26 cellular contexts compared by ENCODE assay signal in the genomic region with DNA sequence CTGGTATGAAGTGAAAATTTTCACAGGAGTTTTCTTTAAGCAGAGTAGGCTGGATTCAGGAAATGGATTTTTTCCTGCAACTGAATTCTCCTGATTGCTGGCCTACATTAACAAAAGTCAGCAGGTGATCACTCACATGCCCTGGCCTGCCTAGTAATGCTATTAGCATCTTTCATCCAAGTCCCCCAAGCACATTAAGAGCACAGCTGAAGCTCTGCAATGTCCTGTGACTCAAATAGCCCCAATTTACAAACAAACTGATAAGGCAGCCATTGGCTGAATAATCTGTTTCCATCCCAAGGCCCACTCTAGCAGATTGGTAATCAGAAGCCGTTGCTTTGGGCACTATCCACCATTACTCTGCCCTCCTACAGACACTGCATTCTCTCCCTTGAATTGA.
A peak's percentile ranks its signal among the peaks of the same experiment; 100 is the strongest.
DNase-seq lines count a peak whose midpoint lies in the region; ATAC-seq, FAIRE-seq and TF ChIP-seq lines count a peak whose summit lies in the region.
"Had no signal": no experiment of that assay in that cellular context is flagged by ENCODE, and none has a peak within 500 bp of the region (broad histone marks: within the 10 kb centered on the region; RNA-seq: fewer than 3 reads in every experiment).

No MANE protein-coding gene starts in this region.

- no peaks in the 10 kb centered on the region for H3K79me2 ChIP-seq in endothelial cell of umbilical vein (ENCODE audit: control insufficient read depth, insufficient read depth, low read length)

- no peak overlapping the region for H3K4me2 ChIP-seq in endothelial cell of umbilical vein (ENCODE audit: insufficient read depth, low read length)
- H3K4me2 ChIP-seq: BLaER1 had no signal

- TF ChIP-seq POLR2A in endothelial cell of umbilical vein (IDR thresholded peaks at IDR 0.05; ENCODE audit: low read depth, low read length), result no peak
- no peak for TF ChIP-seq POLR2A in spleen (IDR thresholded peaks at IDR 0.05)

- WGBS in spleen, 5 donors, result 48 to 67% (median 53%) methylated on average over 1 of the region's 1 CpG

- H3K27me3 ChIP-seq in endothelial cell of umbilical vein (ENCODE audit: control insufficient read depth in 2 of 2, insufficient read depth in 2 of 2, low read length in 2 of 2), result no peaks in the 10 kb centered on the region
- no peaks in the 10 kb centered on the region for H3K27me3 ChIP-seq in spleen (replicated peaks in 1 of 7)
- H3K27me3 ChIP-seq: BLaER1, body of pancreas, tibial nerve had no signal

- H3K9ac ChIP-seq in endothelial cell of umbilical vein (replicated peaks; ENCODE audit: extremely low read depth, insufficient read depth, low read length), result no peak overlapping the region
- H3K9ac ChIP-seq: BLaER1 had no signal

- H2AFZ ChIP-seq in endothelial cell of umbilical vein (ENCODE audit: low read depth, low read length), result no peak overlapping the region

- peak; percentile 6 for DNase-seq in DMS153 treated with DMSO at 0.1 percent for 48 hours (lab: John Stamatoyannopoulos, UW; ENCODE audit: unreplicated experiment)
- DNase-seq in NCI-H1105 (lab: John Stamatoyannopoulos, UW), result peak; percentile 77
- DNase-seq in NCI-H69 (lab: John Stamatoyannopoulos, UW), result peak; percentile 91
- peak; percentile 10 for DNase-seq in endothelial cell of umbilical vein (ENCODE audit: low read depth, low spot score)
- no peak for DNase-seq in spleen
- DNase-seq in Right ventricle myocardium inferior (ENCODE audit: missing footprints), result no peak
- DNase-seq in stimulated activated CD4-positive, alpha-beta T cell treated with anti-CD3 and anti-CD28 coated beads, Interleukin-4, amount 100 ng/mL, for 4 hours, result no peak
- DNase-seq: activated CD4-positive, alpha-beta T cell treated with anti-CD3 and anti-CD28 coated beads for 36 hours; activated CD8-positive, alpha-beta T cell treated with anti-CD3 and anti-CD28 coated beads, Interleukin-2, amount 10 ng/mL, durations not matched to agents 7 days and 5 days; activated naive CD4-positive, alpha-beta T cell treated with anti-CD3 and anti-CD28 coated beads, Interleukin-2, amount 10 ng/mL, durations not matched to agents 7 days and 5 days; body of pancreas; hippocampal formation; Karpas-422; NCI-H2029 treated with DMSO at 0.1 percent for 48 hours; nephron progenitor cell; SHP77 treated with DMSO at 0.1 percent for 48 hours; stimulated activated CD4-positive, alpha-beta T cell treated with anti-CD3 and anti-CD28 coated beads, Interleukin-15, amount 100 ng/mL, for 24 hours had no signal

- intact Hi-C loops in endothelial cell of umbilical vein (cut with micrococcal nuclease), result no loop called here
- intact Hi-C loops in spleen (cut with DNase I; ENCODE audit: low total_unique reads), result no loop called here
- intact Hi-C loops in Right ventricle myocardium inferior (cut with DNase I), result no loop called here

- ATAC-seq in Right ventricle myocardium inferior, result no peak
- ATAC-seq: activated CD4-positive, alpha-beta T cell treated with anti-CD3 and anti-CD28 coated beads for 36 hours; activated CD8-positive, alpha-beta T cell treated with anti-CD3 and anti-CD28 coated beads, Interleukin-2, amount 10 ng/mL, durations not matched to agents 7 days and 5 days; activated T-helper 17 cell treated with anti-CD3 and anti-CD28 coated beads, Interleukin-2, amount 50 U/mL, for 72 hours; body of pancreas; HCT116; HepG2; left lobe of liver; Panc1; stimulated activated effector memory CD8-positive, alpha-beta T cell treated with anti-CD3 and anti-CD28 coated beads, Interleukin-12 subunit alpha, Interleukin-12 subunit beta, amount 100 ng/mL, for 72 hours had no signal

- POLR2A ChIA-PET in endothelial cell of umbilical vein (lab: Charles Lee), result no interaction called here

- no peaks in the 10 kb centered on the region for H3K4me1 ChIP-seq in endothelial cell of umbilical vein (ENCODE audit: control insufficient read depth, extremely low read depth, insufficient read depth, low read length)
- H3K4me1 ChIP-seq in spleen, result no peaks in the 10 kb centered on the region
- H3K4me1 ChIP-seq: BLaER1, body of pancreas, tibial nerve had no signal

- CTCF ChIA-PET in endothelial cell of umbilical vein (lab: Charles Lee), result interaction anchor here (1.4 kb wide), 1 partner anchor 13 kb away, joined by 3 read pairs; no protein-coding TSS in a partner anchor

- dilution Hi-C loops in endothelial cell of umbilical vein (cut with MboI; ENCODE audit: extremely low pct_ligation_motif_present, low sequenced_read_pairs), result no loop called here

- no peaks in the 10 kb centered on the region for H4K20me1 ChIP-seq in endothelial cell of umbilical vein (replicated peaks; ENCODE audit: control insufficient read depth, extremely low read depth, insufficient read depth, low read length)
- H4K20me1 ChIP-seq: BLaER1 had no signal

- no TSS peak for BruUV-seq in endothelial cell of umbilical vein (replicated peaks; lab: Mats Ljungman, UMichigan)

- H3K36me3 ChIP-seq in endothelial cell of umbilical vein (ENCODE audit: control insufficient read depth in 2 of 2, extremely low read depth in 1 of 2, insufficient read depth in 2 of 2, low read length in 2 of 2), result no peaks in the 10 kb centered on the region
- no peaks in the 10 kb centered on the region for H3K36me3 ChIP-seq in spleen
- H3K36me3 ChIP-seq: BLaER1, tibial nerve had no signal

- H3K9me3 ChIP-seq in endothelial cell of umbilical vein (replicated peaks; ENCODE audit: control insufficient read depth, insufficient read depth, low read length) (no peaks in the 10 kb centered on the region), spleen (peaks cover 0 to 7% (median 4%) of the 10 kb centered on the region in 8 donors)
- H3K9me3 ChIP-seq: body of pancreas, tibial nerve had no signal

- H3K27ac ChIP-seq in endothelial cell of umbilical vein (ENCODE audit: insufficient read depth, low read depth, low read length) (no peak overlapping the region), spleen (no peak overlapping the region)
- H3K27ac ChIP-seq: BLaER1, body of pancreas, tibial nerve had no signal

- FAIRE-seq in endothelial cell of umbilical vein (lab: Jason Lieb, UNC), result no peak
- FAIRE-seq: G401.6, HepG2 had no signal

- no peak for TF ChIP-seq CTCF in endothelial cell of umbilical vein (IDR thresholded peaks at IDR 0.05; ENCODE audit: extremely low read depth in 1 of 2, insufficient read depth in 1 of 2, low read depth in 1 of 2, low read length in 2 of 2)
- no peak for TF ChIP-seq CTCF in spleen (IDR thresholded peaks at IDR 0.05 in 8 of 11, conservative IDR thresholded peaks at IDR 0.05 in 3 of 11)

- no peak overlapping the region for H3K4me3 ChIP-seq in endothelial cell of umbilical vein (replicated peaks in 1 of 3; ENCODE audit: insufficient read depth in 1 of 3, low read depth in 1 of 3, low read length in 3 of 3)
- H3K4me3 ChIP-seq in spleen, result no peak overlapping the region
- H3K4me3 ChIP-seq: BLaER1, body of pancreas, tibial nerve had no signal

- no peaks in the 10 kb centered on the region for H3K9me1 ChIP-seq in endothelial cell of umbilical vein (replicated peaks; ENCODE audit: control insufficient read depth, extremely low read depth, insufficient read depth, low read length)

TF ChIP-seq in endothelial cell of umbilical vein, 7 proteins besides CTCF, POLR2A, EP300 and RAD21:
- TF ChIP-seq POLR2AphosphoS5 (IDR thresholded peaks at IDR 0.05; ENCODE audit: insufficient read depth, low read depth, low read length) (no peak), GATA2 (IDR thresholded peaks at IDR 0.05; ENCODE audit: insufficient read depth, insufficient read length, low read depth, low read length) (no peak), FOS (IDR thresholded peaks at IDR 0.05; ENCODE audit: borderline replicate concordance, insufficient read depth, low read length) (no peak), JUN (IDR thresholded peaks at IDR 0.05; ENCODE audit: borderline replicate concordance, insufficient read depth, insufficient read length, low read depth) (no peak), MYC (IDR thresholded peaks at IDR 0.05; ENCODE audit: low read depth, low read length) (no peak), EZH2 (IDR thresholded peaks at IDR 0.05; ENCODE audit: borderline replicate concordance, low read depth, low read length, severe bottlenecking) (no peak)
- TF ChIP-seq, protein P1, sequence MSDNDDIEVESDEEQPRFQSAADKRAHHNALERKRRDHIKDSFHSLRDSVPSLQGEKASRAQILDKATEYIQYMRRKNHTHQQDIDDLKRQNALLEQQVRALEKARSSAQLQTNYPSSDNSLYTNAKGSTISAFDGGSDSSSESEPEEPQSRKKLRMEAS (IDR thresholded peaks at IDR 0.05; ENCODE audit: insufficient read depth, insufficient read length), result no peak
TF ChIP-seq in endothelial cell of umbilical vein: peak in this region for 0.

Comparison
In these comparisons a context has a peak if more than half of its experiments do, and no peak if none do; other contexts are left out.
1. DNase-seq: peak in DMS153 treated with DMSO at 0.1 percent for 48 hours (single experiment), NCI-H1105 (single experiment), NCI-H69 (single experiment) and endothelial cell of umbilical vein (single experiment); none in spleen (single experiment), Right ventricle myocardium inferior (single experiment) and stimulated activated CD4-positive, alpha-beta T cell treated with anti-CD3 and anti-CD28 coated beads, Interleukin-4, amount 100 ng/mL, for 4 hours (0 of 2).